Comparison of ENCODE assay signal across 2 cellular contexts in the genomic region with DNA sequence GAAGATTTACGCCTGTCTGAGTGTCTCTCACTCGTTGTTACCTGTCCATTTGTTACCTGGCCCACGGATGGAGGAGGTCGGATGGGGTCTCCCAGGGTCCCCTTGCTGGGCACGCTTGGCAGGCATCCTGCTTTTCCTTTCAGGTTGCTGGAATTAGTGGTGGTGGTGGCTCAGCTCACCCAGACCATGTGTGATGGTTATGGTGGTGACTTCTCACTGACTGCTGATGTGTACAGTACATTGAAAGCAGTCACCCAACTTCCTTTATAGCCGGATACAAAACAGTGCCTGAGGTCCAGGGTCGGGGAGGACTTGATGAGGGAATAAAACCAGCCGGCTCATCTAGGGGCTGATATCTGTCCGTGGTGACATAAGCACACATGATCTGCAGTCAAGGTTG.
TF ChIP-seq lines count a peak whose summit lies in the region.

No MANE protein-coding gene starts in this region.

TF ChIP-seq in A549, 52 proteins besides CTCF, POLR2A, EP300 and RAD21:
- TF ChIP-seq MYC (IDR thresholded peaks at IDR 0.05; ENCODE audit: borderline replicate concordance, low read length), result no peak
- TF ChIP-seq POLR2AphosphoS2 (conservative IDR thresholded peaks at IDR 0.05; ENCODE audit: low read length), result no peak
- TF ChIP-seq, protein P1, sequence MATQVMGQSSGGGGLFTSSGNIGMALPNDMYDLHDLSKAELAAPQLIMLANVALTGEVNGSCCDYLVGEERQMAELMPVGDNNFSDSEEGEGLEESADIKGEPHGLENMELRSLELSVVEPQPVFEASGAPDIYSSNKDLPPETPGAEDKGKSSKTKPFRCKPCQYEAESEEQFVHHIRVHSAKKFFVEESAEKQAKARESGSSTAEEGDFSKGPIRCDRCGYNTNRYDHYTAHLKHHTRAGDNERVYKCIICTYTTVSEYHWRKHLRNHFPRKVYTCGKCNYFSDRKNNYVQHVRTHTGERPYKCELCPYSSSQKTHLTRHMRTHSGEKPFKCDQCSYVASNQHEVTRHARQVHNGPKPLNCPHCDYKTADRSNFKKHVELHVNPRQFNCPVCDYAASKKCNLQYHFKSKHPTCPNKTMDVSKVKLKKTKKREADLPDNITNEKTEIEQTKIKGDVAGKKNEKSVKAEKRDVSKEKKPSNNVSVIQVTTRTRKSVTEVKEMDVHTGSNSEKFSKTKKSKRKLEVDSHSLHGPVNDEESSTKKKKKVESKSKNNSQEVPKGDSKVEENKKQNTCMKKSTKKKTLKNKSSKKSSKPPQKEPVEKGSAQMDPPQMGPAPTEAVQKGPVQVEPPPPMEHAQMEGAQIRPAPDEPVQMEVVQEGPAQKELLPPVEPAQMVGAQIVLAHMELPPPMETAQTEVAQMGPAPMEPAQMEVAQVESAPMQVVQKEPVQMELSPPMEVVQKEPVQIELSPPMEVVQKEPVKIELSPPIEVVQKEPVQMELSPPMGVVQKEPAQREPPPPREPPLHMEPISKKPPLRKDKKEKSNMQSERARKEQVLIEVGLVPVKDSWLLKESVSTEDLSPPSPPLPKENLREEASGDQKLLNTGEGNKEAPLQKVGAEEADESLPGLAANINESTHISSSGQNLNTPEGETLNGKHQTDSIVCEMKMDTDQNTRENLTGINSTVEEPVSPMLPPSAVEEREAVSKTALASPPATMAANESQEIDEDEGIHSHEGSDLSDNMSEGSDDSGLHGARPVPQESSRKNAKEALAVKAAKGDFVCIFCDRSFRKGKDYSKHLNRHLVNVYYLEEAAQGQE (IDR thresholded peaks at IDR 0.05), result no peak
- no peak for TF ChIP-seq FOXS1 (CRISPR knock-in tag; IDR thresholded peaks at IDR 0.05)
- TF ChIP-seq GATA3 (IDR thresholded peaks at IDR 0.05; ENCODE audit: borderline replicate concordance), result no peak
- no peak for TF ChIP-seq SREBF2 (IDR thresholded peaks at IDR 0.05)
- no peak for TF ChIP-seq TFCP2L1 (CRISPR knock-in tag; IDR thresholded peaks at IDR 0.05)
- TF ChIP-seq, protein P2, sequence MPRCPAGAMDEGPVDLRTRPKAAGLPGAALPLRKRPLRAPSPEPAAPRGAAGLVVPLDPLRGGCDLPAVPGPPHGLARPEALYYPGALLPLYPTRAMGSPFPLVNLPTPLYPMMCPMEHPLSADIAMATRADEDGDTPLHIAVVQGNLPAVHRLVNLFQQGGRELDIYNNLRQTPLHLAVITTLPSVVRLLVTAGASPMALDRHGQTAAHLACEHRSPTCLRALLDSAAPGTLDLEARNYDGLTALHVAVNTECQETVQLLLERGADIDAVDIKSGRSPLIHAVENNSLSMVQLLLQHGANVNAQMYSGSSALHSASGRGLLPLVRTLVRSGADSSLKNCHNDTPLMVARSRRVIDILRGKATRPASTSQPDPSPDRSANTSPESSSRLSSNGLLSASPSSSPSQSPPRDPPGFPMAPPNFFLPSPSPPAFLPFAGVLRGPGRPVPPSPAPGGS (IDR thresholded peaks at IDR 0.05), result no peak
- TF ChIP-seq HOXA7 (CRISPR knock-in tag; IDR thresholded peaks at IDR 0.05), result no peak
- no peak for TF ChIP-seq ZFP36 (IDR thresholded peaks at IDR 0.05; ENCODE audit: borderline replicate concordance, partially characterized antibody)
- no peak for TF ChIP-seq HMGXB4 (CRISPR knock-in tag; IDR thresholded peaks at IDR 0.05; ENCODE audit: borderline replicate concordance)
- TF ChIP-seq KDM1A (IDR thresholded peaks at IDR 0.05; ENCODE audit: low read depth), result no peak
- no peak for TF ChIP-seq NPAS2 (CRISPR knock-in tag; IDR thresholded peaks at IDR 0.05; ENCODE audit: borderline replicate concordance)
- TF ChIP-seq HEYL (CRISPR knock-in tag; IDR thresholded peaks at IDR 0.05), result no peak
- no peak for TF ChIP-seq HOXB5 (CRISPR knock-in tag; IDR thresholded peaks at IDR 0.05)
- TF ChIP-seq MAZ (IDR thresholded peaks at IDR 0.05; ENCODE audit: borderline replicate concordance, low read depth, low read length), result no peak
- TF ChIP-seq MAFK (IDR thresholded peaks at IDR 0.05; ENCODE audit: partially characterized antibody), result no peak
- no peak for TF ChIP-seq ELK1 (IDR thresholded peaks at IDR 0.05; ENCODE audit: low read depth, low read length)
TF ChIP-seq in A549: peak in this region for 0.

TF ChIP-seq in HepG2, 621 proteins besides CTCF, POLR2A, EP300 and RAD21:
- TF ChIP-seq WIZ (CRISPR knock-in tag; IDR thresholded peaks at IDR 0.05), result no peak
- TF ChIP-seq ZNF333 (CRISPR knock-in tag; IDR thresholded peaks at IDR 0.05; ENCODE audit: borderline replicate concordance), result no peak
- TF ChIP-seq, protein P3, sequence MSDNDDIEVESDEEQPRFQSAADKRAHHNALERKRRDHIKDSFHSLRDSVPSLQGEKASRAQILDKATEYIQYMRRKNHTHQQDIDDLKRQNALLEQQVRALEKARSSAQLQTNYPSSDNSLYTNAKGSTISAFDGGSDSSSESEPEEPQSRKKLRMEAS (IDR thresholded peaks at IDR 0.05), result no peak
- TF ChIP-seq DMAP1 (CRISPR knock-in tag; IDR thresholded peaks at IDR 0.05), result no peak
- TF ChIP-seq, protein P4, sequence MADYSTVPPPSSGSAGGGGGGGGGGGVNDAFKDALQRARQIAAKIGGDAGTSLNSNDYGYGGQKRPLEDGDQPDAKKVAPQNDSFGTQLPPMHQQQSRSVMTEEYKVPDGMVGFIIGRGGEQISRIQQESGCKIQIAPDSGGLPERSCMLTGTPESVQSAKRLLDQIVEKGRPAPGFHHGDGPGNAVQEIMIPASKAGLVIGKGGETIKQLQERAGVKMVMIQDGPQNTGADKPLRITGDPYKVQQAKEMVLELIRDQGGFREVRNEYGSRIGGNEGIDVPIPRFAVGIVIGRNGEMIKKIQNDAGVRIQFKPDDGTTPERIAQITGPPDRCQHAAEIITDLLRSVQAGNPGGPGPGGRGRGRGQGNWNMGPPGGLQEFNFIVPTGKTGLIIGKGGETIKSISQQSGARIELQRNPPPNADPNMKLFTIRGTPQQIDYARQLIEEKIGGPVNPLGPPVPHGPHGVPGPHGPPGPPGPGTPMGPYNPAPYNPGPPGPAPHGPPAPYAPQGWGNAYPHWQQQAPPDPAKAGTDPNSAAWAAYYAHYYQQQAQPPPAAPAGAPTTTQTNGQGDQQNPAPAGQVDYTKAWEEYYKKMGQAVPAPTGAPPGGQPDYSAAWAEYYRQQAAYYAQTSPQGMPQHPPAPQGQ (CRISPR knock-in tag; IDR thresholded peaks at IDR 0.05; ENCODE audit: borderline replicate concordance), result no peak
- TF ChIP-seq LRRFIP1 (CRISPR knock-in tag; conservative IDR thresholded peaks at IDR 0.05), result no peak
- TF ChIP-seq, protein P5, sequence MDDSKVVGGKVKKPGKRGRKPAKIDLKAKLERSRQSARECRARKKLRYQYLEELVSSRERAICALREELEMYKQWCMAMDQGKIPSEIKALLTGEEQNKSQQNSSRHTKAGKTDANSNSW (CRISPR knock-in tag; IDR thresholded peaks at IDR 0.05; ENCODE audit: borderline replicate concordance), result no peak
- TF ChIP-seq ZNF530 (CRISPR knock-in tag; IDR thresholded peaks at IDR 0.05; ENCODE audit: low read depth), result no peak
- no peak for TF ChIP-seq KLF9 (CRISPR knock-in tag; IDR thresholded peaks at IDR 0.05; ENCODE audit: low read depth)
- TF ChIP-seq BHLHE40 (IDR thresholded peaks at IDR 0.05; ENCODE audit: low read length), result no peak
